1 cellular context compared by ENCODE assay signal in genomic region chr11:77113382-77114088, GRCh38.
TF ChIP-seq lines count a peak whose summit lies in the region.

No MANE protein-coding gene starts in this region.

TF ChIP-seq in GM23338, 12 proteins besides CTCF, POLR2A, EP300 and RAD21 (continued from another document):
- TF ChIP-seq EZH2phosphoT487 (IDR thresholded peaks at IDR 0.05; ENCODE audit: unreplicated experiment) = no peak
- TF ChIP-seq CREB1 (CRISPR knock-in tag; IDR thresholded peaks at IDR 0.05; ENCODE audit: low read depth) = no peak
- TF ChIP-seq, protein P1, sequence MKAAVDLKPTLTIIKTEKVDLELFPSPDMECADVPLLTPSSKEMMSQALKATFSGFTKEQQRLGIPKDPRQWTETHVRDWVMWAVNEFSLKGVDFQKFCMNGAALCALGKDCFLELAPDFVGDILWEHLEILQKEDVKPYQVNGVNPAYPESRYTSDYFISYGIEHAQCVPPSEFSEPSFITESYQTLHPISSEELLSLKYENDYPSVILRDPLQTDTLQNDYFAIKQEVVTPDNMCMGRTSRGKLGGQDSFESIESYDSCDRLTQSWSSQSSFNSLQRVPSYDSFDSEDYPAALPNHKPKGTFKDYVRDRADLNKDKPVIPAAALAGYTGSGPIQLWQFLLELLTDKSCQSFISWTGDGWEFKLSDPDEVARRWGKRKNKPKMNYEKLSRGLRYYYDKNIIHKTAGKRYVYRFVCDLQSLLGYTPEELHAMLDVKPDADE (IDR thresholded peaks at IDR 0.05) = no peak
- TF ChIP-seq EZH2 (IDR thresholded peaks at IDR 0.05; ENCODE audit: low read depth, unreplicated experiment) = no peak
- no peak for TF ChIP-seq STAT1 (IDR thresholded peaks at IDR 0.05; ENCODE audit: unreplicated experiment)
